ENCODE assay signal across 14 cellular contexts in genomic region chr15:29838352-29839010, GRCh38. TPM values are rescaled to one million over a fixed set of nuclear protein-coding genes. Genes with fewer than 3 reads are reported as not detected.
A peak's percentile ranks its signal among the peaks of the same experiment; 100 is the strongest.
DNase-seq lines count a peak whose midpoint lies in the region; ATAC-seq and TF ChIP-seq lines count a peak whose summit lies in the region.
"Had no signal": no experiment of that assay in that cellular context is flagged by ENCODE, and none has a peak within 500 bp of the region (broad histone marks: within the 10 kb centered on the region; RNA-seq: fewer than 3 reads in every experiment).

No MANE protein-coding gene starts in this region.

- H2BK120ac ChIP-seq in IMR-90 (ENCODE audit: low read depth, low read length) = no peak overlapping the region

- H3K4me3 Mint-ChIP-seq in type B pancreatic cell = no peak overlapping the region
- H3K4me3 Mint-ChIP-seq: CD4-positive, alpha-beta memory T cell; H9; IgD-negative memory B cell had no signal

- no peak overlapping the region for H2AK9ac ChIP-seq in IMR-90 (replicated peaks; ENCODE audit: low read depth, low read length, poor library complexity)

- intact Hi-C loops in IMR-90 (cut with micrococcal nuclease) (no loop called here), left lung (cut with DNase I) (no loop called here), upper lobe of right lung (cut with DNase I) (no loop called here)

- no peaks in the 10 kb centered on the region for H3K79me1 ChIP-seq in IMR-90 (ENCODE audit: low read depth in 1 of 2, low read length in 2 of 2)

- H3K4me1 ChIP-seq in IMR-90 (ENCODE audit: control insufficient read depth, insufficient read depth, low read length) (peaks cover 4% of the 10 kb centered on the region), left lung (peaks cover under 1 to 7% of the 10 kb centered on the region in 2 donors), upper lobe of right lung (peaks cover 7% of the 10 kb centered on the region)
- H3K4me1 ChIP-seq: BE2C had no signal

- H3K27me3 ChIP-seq in IMR-90 (ENCODE audit: control insufficient read depth, insufficient read depth, low read length) (no peaks in the 10 kb centered on the region), left lung (no peaks in the 10 kb centered on the region), upper lobe of right lung (no peaks in the 10 kb centered on the region)
- H3K27me3 ChIP-seq: BE2C had no signal

- CTCF ChIA-PET in IMR-90 (lab: Yijun Ruan, JAX) = no interaction called here

- H2BK15ac ChIP-seq in IMR-90 (ENCODE audit: low read depth, low read length) = no peak overlapping the region

- dilution Hi-C loops in IMR-90 (cut with HindIII; ENCODE audit: low sequenced_read_pairs, unreplicated experiment) = no loop called here

- no peak for TF ChIP-seq RAD21 in IMR-90 (IDR thresholded peaks at IDR 0.05; ENCODE audit: low read length)

- no peaks in the 10 kb centered on the region for H3K9me3 ChIP-seq in IMR-90 (ENCODE audit: control insufficient read depth, insufficient read depth, low read length)
- no peaks in the 10 kb centered on the region for H3K9me3 ChIP-seq in left lung
- no peaks in the 10 kb centered on the region for H3K9me3 ChIP-seq in upper lobe of right lung
- H3K9me3 ChIP-seq: BE2C had no signal

- WGBS in IMR-90 (ENCODE audit: extremely low coverage in 2 of 2, insufficient read length in 1 of 2), 2 experiments = no CpG with 5 or more reads among the region's 3 CpGs

- H3K27me3 Mint-ChIP-seq in type B pancreatic cell = peaks cover 3% of the 10 kb centered on the region

- no peak overlapping the region for H3K9ac ChIP-seq in IMR-90 (ENCODE audit: low read depth, low read length)

- no peaks in the 10 kb centered on the region for H3K9me1 ChIP-seq in IMR-90 (ENCODE audit: insufficient read depth, low read length)

- DNase-seq in IMR-90 = no peak
- DNase-seq in epithelial cell of esophagus (ENCODE audit: low read depth) = peak; percentile 88
- no peak for DNase-seq in left lung
- DNase-seq in upper lobe of right lung = no peak
- no peak for DNase-seq in type B pancreatic cell (ENCODE audit: extremely low spot score, unreplicated experiment)
- DNase-seq in NCI-H2107 treated with DMSO at 0.1 percent for 48 hours (lab: John Stamatoyannopoulos, UW; ENCODE audit: unreplicated experiment) = no peak
- no peak for DNase-seq in activated CD4-positive, alpha-beta T cell treated with anti-CD3 and anti-CD28 coated beads for 4 hours
- DNase-seq: BE2C; CD4-positive, alpha-beta memory T cell; DMS79; GOT3; H9 had no signal

- H3K27ac ChIP-seq in IMR-90 (ENCODE audit: insufficient read depth, low read length) (no peak overlapping the region), left lung (no peak overlapping the region), upper lobe of right lung (no peak overlapping the region)
- H3K27ac ChIP-seq: C4-2B had no signal

- H3K4me3 ChIP-seq in IMR-90 (ENCODE audit: insufficient read depth, low read depth, low read length) (no peak overlapping the region), epithelial cell of esophagus (ENCODE audit: low read length) (no peak overlapping the region), left lung (no peak overlapping the region), upper lobe of right lung (no peak overlapping the region)

- H3K23ac ChIP-seq in IMR-90 (ENCODE audit: low read depth, low read length) = no peak overlapping the region

- no peaks in the 10 kb centered on the region for H3K9me3 Mint-ChIP-seq in type B pancreatic cell
- H3K9me3 Mint-ChIP-seq: H9 had no signal

- no TSS peak for BruUV-seq in IMR-90 (replicated peaks; lab: Mats Ljungman, UMichigan)

- no peak for TF ChIP-seq CTCF in IMR-90 (conservative IDR thresholded peaks at IDR 0.05; ENCODE audit: low read depth, low read length)
- no peak for TF ChIP-seq CTCF in epithelial cell of esophagus (IDR thresholded peaks at IDR 0.05; ENCODE audit: insufficient read depth, low read depth, low read length, missing control alignments)
- no peak for TF ChIP-seq CTCF in left lung (IDR thresholded peaks at IDR 0.05)
- TF ChIP-seq CTCF in upper lobe of right lung (IDR thresholded peaks at IDR 0.05) = no peak
- TF ChIP-seq CTCF in type B pancreatic cell (conservative IDR thresholded peaks at IDR 0.05) = no peak

- peak overlapping the region; percentile 47 for H2BK5ac ChIP-seq in IMR-90 (ENCODE audit: low read depth, low read length, poor library complexity, severe bottlenecking)

- no peak for ATAC-seq in IMR-90 (ENCODE audit: low read depth)
- ATAC-seq in left lung = peak; percentile 27
- ATAC-seq in upper lobe of right lung = peak; percentile 73

- TF ChIP-seq POLR2A in IMR-90 (IDR thresholded peaks at IDR 0.05; ENCODE audit: low read depth, low read length) = no peak

- H3K56ac ChIP-seq in IMR-90 (ENCODE audit: extremely low read depth, insufficient read depth, low read length) = no peak overlapping the region

- no peak overlapping the region for H2BK20ac ChIP-seq in IMR-90 (ENCODE audit: low read depth, low read length)

- H3K4me2 ChIP-seq in IMR-90 (ENCODE audit: low read depth, low read length) = no peak overlapping the region

- no peak overlapping the region for H4K91ac ChIP-seq in IMR-90 (ENCODE audit: insufficient read depth, low read depth, low read length)

- H4K8ac ChIP-seq in IMR-90 (ENCODE audit: low read depth in 2 of 2, low read length in 2 of 2) = no peak overlapping the region

- no peak overlapping the region for H3K14ac ChIP-seq in IMR-90 (replicated peaks; ENCODE audit: low read depth, low read length)

- no peaks in the 10 kb centered on the region for H3K4me1 Mint-ChIP-seq in type B pancreatic cell (ENCODE audit: unreplicated experiment)
- H3K4me1 Mint-ChIP-seq: CD4-positive, alpha-beta memory T cell; IgD-negative memory B cell had no signal

- H3K4ac ChIP-seq in IMR-90 (ENCODE audit: low read depth, low read length) = no peak overlapping the region

- in situ Hi-C loops in IMR-90 (cut with MboI; ENCODE audit: low sequenced_read_pairs) = no loop called here

- POLR2A ChIA-PET in IMR-90 (lab: Charles Lee; ENCODE audit: unreplicated experiment) = no interaction called here

- H3K36me3 Mint-ChIP-seq in type B pancreatic cell = no peaks in the 10 kb centered on the region
- H3K36me3 Mint-ChIP-seq: CD4-positive, alpha-beta memory T cell; IgD-negative memory B cell had no signal

- no peak overlapping the region for H2AFZ ChIP-seq in IMR-90 (replicated peaks; ENCODE audit: low read length, poor library complexity)

- no peak overlapping the region for H4K5ac ChIP-seq in IMR-90 (ENCODE audit: low read depth, low read length)

- H3K27ac Mint-ChIP-seq in type B pancreatic cell = no peak overlapping the region
- H3K27ac Mint-ChIP-seq: CD4-positive, alpha-beta memory T cell; H9 had no signal

- no peak overlapping the region for H2AK5ac ChIP-seq in IMR-90 (ENCODE audit: low read depth, low read length)

- H3K18ac ChIP-seq in IMR-90 (ENCODE audit: low read depth, low read length) = no peak overlapping the region

- H4K20me1 ChIP-seq in IMR-90 (ENCODE audit: insufficient read depth, low read length) = no peaks in the 10 kb centered on the region

- no peaks in the 10 kb centered on the region for H3K36me3 ChIP-seq in IMR-90 (ENCODE audit: control insufficient read depth, insufficient read depth, low read length)
- H3K36me3 ChIP-seq in left lung = no peaks in the 10 kb centered on the region
- H3K36me3 ChIP-seq in upper lobe of right lung = no peaks in the 10 kb centered on the region
- H3K36me3 ChIP-seq: BE2C had no signal

TF ChIP-seq in IMR-90, 13 proteins besides CTCF, POLR2A, EP300 and RAD21:
- no peak for TF ChIP-seq USF2 (IDR thresholded peaks at IDR 0.05; ENCODE audit: low read depth, low read length)
- TF ChIP-seq RFX5 (IDR thresholded peaks at IDR 0.05; ENCODE audit: low read depth, low read length) = no peak
- no peak for TF ChIP-seq MAFK (IDR thresholded peaks at IDR 0.05; ENCODE audit: low read depth, low read length)
- TF ChIP-seq BHLHE40 (IDR thresholded peaks at IDR 0.05; ENCODE audit: low read depth, low read length) = no peak
- TF ChIP-seq MAZ (IDR thresholded peaks at IDR 0.05; ENCODE audit: borderline replicate concordance, low read depth, low read length) = no peak
- no peak for TF ChIP-seq MXI1 (IDR thresholded peaks at IDR 0.05; ENCODE audit: borderline replicate concordance, low read depth, low read length)
- no peak for TF ChIP-seq NFE2L2 (IDR thresholded peaks at IDR 0.05; ENCODE audit: low read depth, low read length)
- TF ChIP-seq RCOR1 (IDR thresholded peaks at IDR 0.05; ENCODE audit: insufficient replicate concordance, low read length) = no peak
- no peak for TF ChIP-seq SMC3 (IDR thresholded peaks at IDR 0.05; ENCODE audit: low read depth, low read length)

RNA-seq across cellular contexts. Expression of gene TJP1, which starts 16.2 kb away (rescaled TPM):
- total RNA-seq in IMR-90 (2012; rRNA removed) = 43.4 and 61.7 TPM in 2 replicates
- 41.9 and 42.2 TPM in 2 replicates for polyA plus RNA-seq in IMR-90 (2012; rRNA removed)
- 13.8 and 15.5 TPM in 2 replicates for polyA plus RNA-seq in IMR-90 (2012; cell fraction: cytosol; rRNA removed)
- 15.4 and 56.9 TPM in 2 replicates for polyA plus RNA-seq in IMR-90 (2012; cell fraction: nucleus; rRNA removed; ENCODE audit: low replicate concordance)
- total RNA-seq in left lung = 100 to 1,000 TPM in 1 of 2 donors, 10 to 100 TPM in 1; 82.9 to 128 TPM
- 147 TPM for total RNA-seq in upper lobe of right lung
- total RNA-seq in type B pancreatic cell (ENCODE audit: low replicate concordance) = 89.3 and 111 TPM in 2 replicates
- total RNA-seq: CD4-positive, alpha-beta memory T cell had no signal
- polyA plus RNA-seq: CD4-positive, alpha-beta memory T cell; IgD-negative memory B cell had no signal
